8 cellular contexts compared by ENCODE assay signal in genomic region chr14:68793734-68794129, GRCh38. TPM values are rescaled to one million over a fixed set of nuclear protein-coding genes. Genes with fewer than 3 reads are reported as not detected.
A peak's percentile ranks its signal among the peaks of the same experiment; 100 is the strongest.
DNase-seq lines count a peak whose midpoint lies in the region; ATAC-seq lines count a peak whose summit lies in the region.

No MANE protein-coding gene starts in this region.

- intact Hi-C loops in activated CD4-positive, alpha-beta T cell treated with anti-CD3 and anti-CD28 coated beads for 36 hours (cut with DNase I, micrococcal nuclease): loop anchor here (1.0 to 10.0 kb wide), 17 partner anchors 11 to 1551 kb away; partner anchors contain the start of genes RAD51B (in 2 of the 2), ZFYVE26 (in 2 of the 2), ACTN1 (in 1 of the 2) and DCAF5 (in 1 of the 2)

- peak overlapping the region; percentile 100 for H3K27ac Mint-ChIP-seq in activated CD4-positive, alpha-beta T cell treated with anti-CD3 and anti-CD28 coated beads for 36 hours
- peak overlapping the region; percentile 99 for H3K27ac Mint-ChIP-seq in activated naive CD4-positive, alpha-beta T cell treated with anti-CD3 and anti-CD28 coated beads, Interleukin-2, amount 50 U/mL, for 24 hours

- POLR2A ChIA-PET in activated CD4-positive, alpha-beta T cell treated with anti-CD3 and anti-CD28 coated beads for 36 hours (lab: Charles Lee): interaction anchor here (1.0 to 5.1 kb wide), 10 partner anchors 10 to 583 kb away, joined by 3 to 68 read pairs (median 7); no protein-coding TSS in a partner anchor

- ATAC-seq in activated CD4-positive, alpha-beta T cell treated with anti-CD3 and anti-CD28 coated beads for 36 hours: no peak
- ATAC-seq in GM19455 (IDR thresholded peaks at IDR 0.05; ENCODE audit: unreplicated experiment): no peak

- DNase-seq in activated CD4-positive, alpha-beta T cell treated with anti-CD3 and anti-CD28 coated beads for 36 hours: peak; percentile 76
- no peak for DNase-seq in activated CD4-positive, alpha-beta T cell treated with anti-CD3 and anti-CD28 coated beads for 1 hour
- DNase-seq in stimulated activated CD4-positive, alpha-beta T cell treated with anti-CD3 and anti-CD28 coated beads, Interleukin-1b, Interleukin-23, amount 100 ng/mL, for 48 hours: peak; percentile 48
- no peak for DNase-seq in NCI-H128 (lab: John Stamatoyannopoulos, UW; ENCODE audit: unreplicated experiment)
- DNase-seq in hippocampal formation (lab: John Stamatoyannopoulos, UW): no peak

- H3K9me3 Mint-ChIP-seq in activated CD4-positive, alpha-beta T cell treated with anti-CD3 and anti-CD28 coated beads for 36 hours (ENCODE audit: low read depth): peaks cover 1% of the 10 kb centered on the region
- H3K9me3 Mint-ChIP-seq in activated naive CD4-positive, alpha-beta T cell treated with anti-CD3 and anti-CD28 coated beads, Interleukin-2, amount 50 U/mL, for 24 hours: no peaks in the 10 kb centered on the region

- H3K27me3 Mint-ChIP-seq in activated CD4-positive, alpha-beta T cell treated with anti-CD3 and anti-CD28 coated beads for 36 hours: no peaks in the 10 kb centered on the region
- H3K27me3 Mint-ChIP-seq in activated naive CD4-positive, alpha-beta T cell treated with anti-CD3 and anti-CD28 coated beads, Interleukin-2, amount 50 U/mL, for 24 hours: no peaks in the 10 kb centered on the region

- peaks cover 46% of the 10 kb centered on the region for H3K4me1 Mint-ChIP-seq in activated CD4-positive, alpha-beta T cell treated with anti-CD3 and anti-CD28 coated beads for 36 hours
- peaks cover 42% of the 10 kb centered on the region for H3K4me1 Mint-ChIP-seq in activated naive CD4-positive, alpha-beta T cell treated with anti-CD3 and anti-CD28 coated beads, Interleukin-2, amount 50 U/mL, for 24 hours

- CTCF ChIA-PET in activated CD4-positive, alpha-beta T cell treated with anti-CD3 and anti-CD28 coated beads for 36 hours (lab: Charles Lee): interaction anchor here (1.0 to 2.2 kb wide), 2 partner anchors 21 to 23 kb away, joined by 4 to 16 read pairs; no protein-coding TSS in a partner anchor

- H3K4me3 Mint-ChIP-seq in activated CD4-positive, alpha-beta T cell treated with anti-CD3 and anti-CD28 coated beads for 36 hours: peak overlapping the region; percentile 90
- H3K4me3 Mint-ChIP-seq in activated naive CD4-positive, alpha-beta T cell treated with anti-CD3 and anti-CD28 coated beads, Interleukin-2, amount 50 U/mL, for 24 hours: peak overlapping the region; percentile 97

- H3K4me3 ChIP-seq in iPS-11a (ENCODE audit: low read depth, low read length): peak overlapping the region; percentile 98

- peaks cover 45% of the 10 kb centered on the region for H3K36me3 Mint-ChIP-seq in activated CD4-positive, alpha-beta T cell treated with anti-CD3 and anti-CD28 coated beads for 36 hours (ENCODE audit: low read depth)
- H3K36me3 Mint-ChIP-seq in activated naive CD4-positive, alpha-beta T cell treated with anti-CD3 and anti-CD28 coated beads, Interleukin-2, amount 50 U/mL, for 24 hours: peaks cover 23% of the 10 kb centered on the region

RNA-seq across cellular contexts. Expression of gene ZFP36L1, which starts 0.9 kb away (rescaled TPM):
- 10 to 100 TPM; 72.1 to 96.9 TPM for total RNA-seq in activated CD4-positive, alpha-beta T cell treated with anti-CD3 and anti-CD28 coated beads for 36 hours

Comparison
In these comparisons a context has a peak if more than half of its experiments do, and no peak if none do; other contexts are left out.
1. DNase-seq: peak in activated CD4-positive, alpha-beta T cell treated with anti-CD3 and anti-CD28 coated beads for 36 hours (single experiment) and stimulated activated CD4-positive, alpha-beta T cell treated with anti-CD3 and anti-CD28 coated beads, Interleukin-1b, Interleukin-23, amount 100 ng/mL, for 48 hours (single experiment); none in activated CD4-positive, alpha-beta T cell treated with anti-CD3 and anti-CD28 coated beads for 1 hour (single experiment), NCI-H128 (single experiment) and hippocampal formation (0 of 2).